ENCODE assay signal across 8 cellular contexts in genomic region chr19:8580710-8581281, GRCh38. TPM values are rescaled to one million over a fixed set of nuclear protein-coding genes. Genes with fewer than 3 reads are reported as not detected.
DNase-seq lines count a peak whose midpoint lies in the region; ATAC-seq and TF ChIP-seq lines count a peak whose summit lies in the region.

No MANE protein-coding gene starts in this region.

- H3K9me3 Mint-ChIP-seq in endodermal cell, result no peaks in the 10 kb centered on the region
- H3K9me3 Mint-ChIP-seq in mesothelial cell of epicardium, result no peaks in the 10 kb centered on the region

- H3K36me3 ChIP-seq in endodermal cell (ENCODE audit: control insufficient read depth, insufficient read depth, low read length), result no peaks in the 10 kb centered on the region

- H3K9ac ChIP-seq in endodermal cell (ENCODE audit: extremely low read depth, low read length, poor library complexity, severe bottlenecking), result no peak overlapping the region

- H3K27me3 Mint-ChIP-seq in endodermal cell (ENCODE audit: insufficient read depth), result peaks cover 20% of the 10 kb centered on the region
- H3K27me3 Mint-ChIP-seq in mesothelial cell of epicardium (ENCODE audit: low read depth), result peaks cover 23% of the 10 kb centered on the region

- TF ChIP-seq CTCF in HFF-Myc (IDR thresholded peaks at IDR 0.05; ENCODE audit: low read depth, low read length, missing control alignments) (peak; percentile 100), endodermal cell (conservative IDR thresholded peaks at IDR 0.05) (peak; percentile 100), mesothelial cell of epicardium (IDR thresholded peaks at IDR 0.05; ENCODE audit: unreplicated experiment) (peak; percentile 99)

- H3K27ac Mint-ChIP-seq in endodermal cell (no peak overlapping the region), mesothelial cell of epicardium (no peak overlapping the region)

- H3K4me1 Mint-ChIP-seq in endodermal cell, result peaks cover under 1% of the 10 kb centered on the region
- H3K4me1 Mint-ChIP-seq in mesothelial cell of epicardium, result peaks cover 2% of the 10 kb centered on the region

- H3K4me3 ChIP-seq in HFF-Myc (replicated peaks; ENCODE audit: low read depth, low read length), result no peak overlapping the region
- H3K4me3 ChIP-seq in endodermal cell (ENCODE audit: low read length), result no peak overlapping the region

- DNase-seq in COLO829 (ENCODE audit: low spot score) (peak; percentile 60), HFF-Myc (ENCODE audit: extremely low read depth, low read depth) (no peak), NOMO-1 treated with DMSO at 0.1 percent for 48 hours (lab: John Stamatoyannopoulos, UW; ENCODE audit: unreplicated experiment) (peak; percentile 78), endodermal cell (peak; percentile 96), mesothelial cell of epicardium (ENCODE audit: low spot score in 2 of 2, unreplicated experiment in 2 of 2) (peak; percentile 70 to 87)
- peak; percentile 96 for DNase-seq in activated CD8-positive, alpha-beta memory T cell treated with anti-CD3 and anti-CD28 coated beads for 24 hours
- peak; percentile 94 for DNase-seq in stimulated activated CD8-positive, alpha-beta memory T cell treated with anti-CD3 and anti-CD28 coated beads, Interleukin-4, amount 100 ng/mL, for 48 hours

- no peaks in the 10 kb centered on the region for H3K36me3 Mint-ChIP-seq in endodermal cell (ENCODE audit: low read depth)
- H3K36me3 Mint-ChIP-seq in mesothelial cell of epicardium, result peaks cover 11% of the 10 kb centered on the region

- H3K4me3 Mint-ChIP-seq in endodermal cell, result no peak overlapping the region
- H3K4me3 Mint-ChIP-seq in mesothelial cell of epicardium, result no peak overlapping the region

- peaks cover under 1% of the 10 kb centered on the region for H3K4me1 ChIP-seq in endodermal cell (ENCODE audit: control insufficient read depth, insufficient read depth, low read length)

- H3K9me3 ChIP-seq in endodermal cell (ENCODE audit: control insufficient read depth, low read length), result no peaks in the 10 kb centered on the region

- no peak overlapping the region for H3K27ac ChIP-seq in endodermal cell (ENCODE audit: low read depth, low read length)

- no peaks in the 10 kb centered on the region for H3K27me3 ChIP-seq in endodermal cell (ENCODE audit: control insufficient read depth, insufficient read depth, low read length, poor library complexity, severe bottlenecking)

- no peak for ATAC-seq in HG02610 (IDR thresholded peaks at IDR 0.05; ENCODE audit: unreplicated experiment)

- 4 to 10% methylated on average over 9 to 20 of the region's 21 CpGs for WGBS in endodermal cell (ENCODE audit: insufficient coverage in 1 of 2, insufficient read length in 1 of 2), 2 experiments

RNA-seq across cellular contexts. Expression of gene MYO1F, which starts 3.6 kb away (rescaled TPM):
- total RNA-seq in endodermal cell (1 to 10 TPM in 1 of 2 donors, under 1 TPM in 1; 0.57 to 1.1 TPM), mesothelial cell of epicardium (0.35 to 0.69 TPM (median 0.47 TPM) in 3 replicates)
- 0.68 TPM for polyA plus RNA-seq in endodermal cell (2013, experiment 1 of 2)
- polyA plus RNA-seq in endodermal cell (2013, experiment 2 of 2), result 0.33 TPM

RNA-seq across cellular contexts. Expression of gene ADAMTS10, which starts 29.7 kb away (rescaled TPM):
- 10 to 100 TPM; 19.3 to 35.9 TPM for total RNA-seq in endodermal cell
- 45.0 TPM for polyA plus RNA-seq in endodermal cell (2013, experiment 1 of 2)
- polyA plus RNA-seq in endodermal cell (2013, experiment 2 of 2), result 37.3 TPM
- total RNA-seq in mesothelial cell of epicardium, result 176 to 182 TPM (median 179 TPM) in 3 replicates

RNA-seq across cellular contexts. Expression of gene NFILZ, which starts 49.6 kb away (rescaled TPM):
- total RNA-seq in endodermal cell, result not detected
- polyA plus RNA-seq in endodermal cell (2013, experiment 1 of 2), result not detected
- not detected for polyA plus RNA-seq in endodermal cell (2013, experiment 2 of 2)
- total RNA-seq in mesothelial cell of epicardium, result not detected in 3 replicates
